8 cellular contexts compared by ENCODE assay signal in genomic region chr12:104877107-104877705, GRCh38.
A peak's percentile ranks its signal among the peaks of the same experiment; 100 is the strongest.
DNase-seq lines count a peak whose midpoint lies in the region; ATAC-seq and TF ChIP-seq lines count a peak whose summit lies in the region.

No MANE protein-coding gene starts in this region.

- no peak overlapping the region for H3K4me3 Mint-ChIP-seq in endothelial cell (ENCODE audit: unreplicated experiment)

- H3K36me3 Mint-ChIP-seq in endothelial cell (ENCODE audit: low read depth, unreplicated experiment) = no peaks in the 10 kb centered on the region

- H3K27me3 Mint-ChIP-seq in endothelial cell (ENCODE audit: unreplicated experiment) = no peaks in the 10 kb centered on the region

- H3K27ac Mint-ChIP-seq in endothelial cell (ENCODE audit: unreplicated experiment) = no peak overlapping the region

- DNase-seq in NCI-H2107 treated with DMSO at 0.1 percent for 48 hours (lab: John Stamatoyannopoulos, UW; ENCODE audit: unreplicated experiment) = peak; percentile 69
- no peak for DNase-seq in NCI-H2107 (lab: John Stamatoyannopoulos, UW)
- peak; percentile 34 for DNase-seq in MV-4-11 (lab: John Stamatoyannopoulos, UW)
- DNase-seq in UCSD-AML1 (lab: John Stamatoyannopoulos, UW; ENCODE audit: unreplicated experiment) = peak; percentile 13
- DNase-seq in endothelial cell (ENCODE audit: low spot score) = peak; percentile 18
- DNase-seq in myocyte (ENCODE audit: low read depth) = peak; percentile 57

- peak; percentile 27 for TF ChIP-seq CTCF in endothelial cell (IDR thresholded peaks at IDR 0.05; ENCODE audit: unreplicated experiment)

- no peak for ATAC-seq in HG03139 (IDR thresholded peaks at IDR 0.05; ENCODE audit: unreplicated experiment)
- ATAC-seq in GM19328 (IDR thresholded peaks at IDR 0.05; ENCODE audit: unreplicated experiment) = no peak

- no peaks in the 10 kb centered on the region for H3K4me1 Mint-ChIP-seq in endothelial cell (ENCODE audit: unreplicated experiment)

- no peaks in the 10 kb centered on the region for H3K9me3 Mint-ChIP-seq in endothelial cell (ENCODE audit: unreplicated experiment)
